Comparison of ENCODE assay signal across 13 cellular contexts in the genomic region with DNA sequence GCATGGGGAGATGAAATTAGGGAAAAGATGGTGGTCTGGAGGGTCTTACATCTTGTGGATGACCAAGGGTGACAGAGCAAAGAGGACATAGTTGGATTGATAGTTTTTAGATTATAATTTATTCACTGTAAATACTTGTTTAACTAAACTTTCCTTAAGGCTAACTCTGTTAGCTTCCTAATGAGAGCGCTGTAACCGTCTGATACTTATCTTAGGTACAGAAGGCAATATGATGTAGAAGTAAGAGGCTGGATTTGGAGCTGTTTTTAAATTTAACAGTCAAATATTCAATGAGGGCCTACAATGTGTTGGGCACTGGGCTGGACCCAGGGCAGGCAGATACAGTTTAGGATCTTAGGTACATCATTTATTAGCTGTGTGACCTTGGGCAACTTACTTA. TPM values are rescaled to one million over a fixed set of nuclear protein-coding genes. Genes with fewer than 3 reads are reported as not detected.
DNase-seq lines count a peak whose midpoint lies in the region; TF ChIP-seq lines count a peak whose summit lies in the region.
"Had no signal": no experiment of that assay in that cellular context is flagged by ENCODE, and none has a peak within 500 bp of the region (broad histone marks: within the 10 kb centered on the region; RNA-seq: fewer than 3 reads in every experiment).

No MANE protein-coding gene starts in this region.

- peaks cover 41% of the 10 kb centered on the region for H3K4me1 Mint-ChIP-seq in endothelial cell (ENCODE audit: unreplicated experiment)
- H3K4me1 Mint-ChIP-seq: CD4-positive, alpha-beta memory T cell had no signal

- H3K4me1 ChIP-seq in OCI-LY7 (ENCODE audit: insufficient read depth, low read length, poor library complexity, severe bottlenecking) (peaks cover 36% of the 10 kb centered on the region), adrenal gland (replicated peaks in 1 of 2) (peaks cover 34 to 52% of the 10 kb centered on the region in 2 donors), spleen (peaks cover 0 to 43% (median 0%) of the 10 kb centered on the region in 6 donors)
- H3K4me1 ChIP-seq: HAP-1 had no signal

- H2AFZ ChIP-seq in OCI-LY7 (ENCODE audit: low read length): no peak overlapping the region

- no peak for TF ChIP-seq CTCF in OCI-LY7 (conservative IDR thresholded peaks at IDR 0.05; ENCODE audit: low read length)
- no peak for TF ChIP-seq CTCF in adrenal gland (IDR thresholded peaks at IDR 0.05)
- TF ChIP-seq CTCF in endothelial cell (IDR thresholded peaks at IDR 0.05; ENCODE audit: unreplicated experiment): no peak
- no peak for TF ChIP-seq CTCF in spleen (IDR thresholded peaks at IDR 0.05 in 8 of 11, conservative IDR thresholded peaks at IDR 0.05 in 3 of 11)

- peak overlapping the region; percentile 61; the same call in 1 of the 2 replicates for H3K4me2 ChIP-seq in OCI-LY7 (ENCODE audit: low read length)

- TF ChIP-seq POLR2A in adrenal gland (IDR thresholded peaks at IDR 0.05) (no peak), spleen (IDR thresholded peaks at IDR 0.05) (no peak)

- no peaks in the 10 kb centered on the region for H3K9me2 ChIP-seq in OCI-LY7 (ENCODE audit: insufficient read depth, low read length)

- H3K27ac ChIP-seq in OCI-LY7 (ENCODE audit: low read depth, low read length, poor library complexity, severe bottlenecking) (peak overlapping the region; percentile 49), adrenal gland (peak overlapping the region in 4 of 5 donors; percentile 41 to 90 (median 82)), spleen (peak overlapping the region in 7 of 8 donors; percentile 33 to 84 (median 72))

- CTCF ChIA-PET in OCI-LY7 (lab: Charles Lee; ENCODE audit: unreplicated experiment): no interaction called here

- H3K27me3 ChIP-seq in adrenal gland: no peaks in the 10 kb centered on the region
- H3K27me3 ChIP-seq in spleen (replicated peaks in 1 of 7): no peaks in the 10 kb centered on the region

- H3K36me3 Mint-ChIP-seq in endothelial cell (ENCODE audit: low read depth, unreplicated experiment): peaks cover 7% of the 10 kb centered on the region
- H3K36me3 Mint-ChIP-seq: CD4-positive, alpha-beta memory T cell had no signal

- H3K36me3 ChIP-seq in OCI-LY7 (ENCODE audit: insufficient read depth, low read length) (peaks cover 51% of the 10 kb centered on the region), adrenal gland (replicated peaks in 1 of 2) (no peaks in the 10 kb centered on the region), spleen (no peaks in the 10 kb centered on the region)
- H3K36me3 ChIP-seq: HAP-1 had no signal

- no peak overlapping the region for H3K4me3 Mint-ChIP-seq in endothelial cell (ENCODE audit: unreplicated experiment)
- H3K4me3 Mint-ChIP-seq: CD4-positive, alpha-beta memory T cell had no signal

- no peaks in the 10 kb centered on the region for H3K9me3 Mint-ChIP-seq in endothelial cell (ENCODE audit: unreplicated experiment)
- H3K9me3 Mint-ChIP-seq: CD4-positive, alpha-beta memory T cell had no signal

- no peaks in the 10 kb centered on the region for H3K27me3 Mint-ChIP-seq in endothelial cell (ENCODE audit: unreplicated experiment)
- H3K27me3 Mint-ChIP-seq: CD4-positive, alpha-beta memory T cell had no signal

- H3K79me2 ChIP-seq in OCI-LY7 (ENCODE audit: insufficient read depth, low read depth, low read length): peaks cover 69% of the 10 kb centered on the region

- H3K4me3 ChIP-seq in OCI-LY7 (ENCODE audit: low read depth, low read length, poor library complexity, severe bottlenecking) (no peak overlapping the region), adrenal gland (no peak overlapping the region), spleen (no peak overlapping the region)
- H3K4me3 ChIP-seq: HAP-1 had no signal

- peaks cover 6% of the 10 kb centered on the region; the same call in 1 of the 2 replicates for H3K9me3 ChIP-seq in OCI-LY7 (ENCODE audit: low read length)
- no peaks in the 10 kb centered on the region for H3K9me3 ChIP-seq in adrenal gland (replicated peaks in 1 of 3)
- no peaks in the 10 kb centered on the region for H3K9me3 ChIP-seq in spleen
- H3K9me3 ChIP-seq: HAP-1 had no signal

- POLR2A ChIA-PET in OCI-LY7 (lab: Charles Lee): interaction anchor here (0.6 to 3.8 kb wide), 5 partner anchors 12 to 33 kb away, joined by 3 to 30 read pairs (median 6); no protein-coding TSS in a partner anchor

- H4K20me1 ChIP-seq in OCI-LY7 (ENCODE audit: insufficient read depth, low read length): 0 out of 2 replicates have a peak, but pooled peaks cover 3% of the 10 kb centered on the region

- no TSS peak for BruUV-seq in OCI-LY7 (replicated peaks; lab: Mats Ljungman, UMichigan)

- WGBS in adrenal gland, 4 donors: 72 to 78% (median 76%) methylated on average over 2 of the region's 2 CpGs
- WGBS in spleen, 5 donors: 85 to 93% (median 89%) methylated on average over 2 of the region's 2 CpGs

- intact Hi-C loops in OCI-LY7 (cut with micrococcal nuclease; ENCODE audit: unreplicated experiment): no loop called here
- intact Hi-C loops in adrenal gland (cut with DNase I): no loop called here
- intact Hi-C loops in spleen (cut with DNase I; ENCODE audit: low total_unique reads): no loop called here

- DNase-seq in OCI-LY7 (ENCODE audit: low spot score) (no peak), adrenal gland (no peak), endothelial cell (ENCODE audit: low spot score) (no peak), spleen (no peak), NCI-H69 (lab: John Stamatoyannopoulos, UW) (no peak), DMS153 treated with DMSO at 0.1 percent for 48 hours (lab: John Stamatoyannopoulos, UW; ENCODE audit: unreplicated experiment) (no peak)
- DNase-seq: C1 segment of cervical spinal cord; Calu3; CD4-positive, alpha-beta memory T cell; COR-L47; DND-41; GOT3 had no signal

- H3K27ac Mint-ChIP-seq in endothelial cell (ENCODE audit: unreplicated experiment): peak overlapping the region; percentile 77
- H3K27ac Mint-ChIP-seq: CD4-positive, alpha-beta memory T cell had no signal

RNA-seq across cellular contexts. Expression of gene PRKAR2B, which starts 36.0 kb away (rescaled TPM):
- 69.0 and 91.1 TPM in 2 replicates for total RNA-seq in OCI-LY7 (2014; rRNA removed; shearing (Covaris generic))
- total RNA-seq in OCI-LY7 (2022): 210 and 290 TPM in 2 replicates
- 100 to 1,000 TPM in 3 of 8 donors, 10 to 100 TPM in 5; 58.2 to 145 (median 82.9) TPM for total RNA-seq in adrenal gland
- 100 to 1,000 TPM in 1 of 3 donors, 10 to 100 TPM in 2; 30.4 to 212 (median 54.5) TPM for polyA plus RNA-seq in adrenal gland
- 28.4 TPM for total RNA-seq in endothelial cell (ENCODE audit: unreplicated experiment)
- total RNA-seq in spleen: 10 to 100 TPM; 29.1 to 74.4 (median 54.5) TPM
- polyA plus RNA-seq in spleen: 10 to 100 TPM in 1 of 3 donors, 1 to 10 TPM in 2; 8.3 to 28.8 (median 9.4) TPM
